ENCODE assay signal across 21 cellular contexts in the genomic region with DNA sequence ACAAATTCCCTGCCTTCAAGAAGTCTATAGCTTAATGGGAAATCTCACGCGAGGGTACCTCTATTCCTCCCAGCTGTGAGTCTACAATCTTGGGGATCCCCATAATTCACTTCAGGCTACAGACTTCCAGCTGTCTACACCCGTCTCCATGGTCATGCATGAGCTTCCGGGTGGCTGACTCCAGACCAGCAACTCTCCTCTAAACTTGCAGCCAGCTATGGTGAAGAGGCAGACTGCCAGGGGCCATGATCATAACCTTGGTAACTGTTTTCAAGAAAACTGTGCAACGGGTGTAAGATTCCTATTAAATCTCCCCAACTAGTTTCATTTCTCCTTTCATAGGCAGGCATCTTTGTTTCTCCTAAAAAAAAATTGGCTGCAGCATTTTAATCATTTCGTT.
"Had no signal": no experiment of that assay in that cellular context is flagged by ENCODE, and none has a peak within 500 bp of the region (broad histone marks: within the 10 kb centered on the region; RNA-seq: fewer than 3 reads in every experiment).

No MANE protein-coding gene starts in this region.

- H3K4me1 Mint-ChIP-seq: IgD-negative memory B cell had no signal

- ATAC-seq: K562, SK-N-SH treated with all-trans-retinoic acid at 6 μM for 48 hours had no signal

- H3K27ac Mint-ChIP-seq: IgD-negative memory B cell had no signal

- DNase-seq: Kasumi-1, MM.1S, NCI-H1092 treated with DMSO at 0.1 percent for 48 hours, NCI-H1436, NCI-H187, NCI-H2029, NCI-H2081 treated with DMSO at 0.1 percent for 48 hours, NCI-H2171, NCI-H226, NCI-H446, NCI-H510A, NCI-H524 treated with DMSO at 0.1 percent for 48 hours, NCI-H774, SHP77 treated with DMSO at 0.1 percent for 48 hours, SJCRH30 had no signal

- H3K36me3 Mint-ChIP-seq: IgD-negative memory B cell had no signal

- H3K27ac ChIP-seq: HL-60, KMS-11, RWPE1, SJCRH30 had no signal

- H3K4me3 ChIP-seq: K562, SJCRH30 had no signal

- H3K4me3 Mint-ChIP-seq: IgD-negative memory B cell had no signal

- H3K27me3 Mint-ChIP-seq: IgD-negative memory B cell had no signal
